11 cellular contexts compared by ENCODE assay signal in genomic region chr6:134621858-134622257, GRCh38.
DNase-seq lines count a peak whose midpoint lies in the region; ATAC-seq and TF ChIP-seq lines count a peak whose summit lies in the region.
"Had no signal": no experiment of that assay in that cellular context is flagged by ENCODE, and none has a peak within 500 bp of the region (broad histone marks: within the 10 kb centered on the region; RNA-seq: fewer than 3 reads in every experiment).

No MANE protein-coding gene starts in this region.

- peak overlapping the region in 2 of 3 experiments; percentile 11 to 32; a peak in 1 of 7 replicates for H3K27ac Mint-ChIP-seq in H9
- H3K27ac Mint-ChIP-seq in T-helper 17 cell: peak overlapping the region; percentile 70

- no peak for TF ChIP-seq POLR2A in stomach (IDR thresholded peaks at IDR 0.05)

- H4K8ac ChIP-seq in H9 (replicated peaks; ENCODE audit: insufficient read length, low read depth, low read length): no peak overlapping the region

- H3K27me3 Mint-ChIP-seq in H9 (ENCODE audit: low read depth) (peaks cover 2% of the 10 kb centered on the region), T-helper 17 cell (peaks cover 15% of the 10 kb centered on the region)
- H3K27me3 Mint-ChIP-seq: CD4-positive, alpha-beta memory T cell had no signal

- ATAC-seq in T-helper 17 cell: no peak
- peak; percentile 85 for ATAC-seq in foreskin keratinocyte
- ATAC-seq in GM21367 (IDR thresholded peaks at IDR 0.05; ENCODE audit: unreplicated experiment): no peak

- H3K9ac ChIP-seq in H9 (ENCODE audit: extremely low read depth, insufficient read length, low read length): no peak overlapping the region

- TF ChIP-seq CTCF in H9 (conservative IDR thresholded peaks at IDR 0.05): no peak
- TF ChIP-seq CTCF in foreskin keratinocyte (conservative IDR thresholded peaks at IDR 0.05): no peak
- no peak for TF ChIP-seq CTCF in stomach (IDR thresholded peaks at IDR 0.05)

- no peak overlapping the region for H3T11ph ChIP-seq in H9 (ENCODE audit: low read length)

- H3K9me3 ChIP-seq in H9 (ENCODE audit: control insufficient read depth, low read depth, low read length): no peaks in the 10 kb centered on the region
- no peaks in the 10 kb centered on the region for H3K9me3 ChIP-seq in T-helper 17 cell (ENCODE audit: control insufficient read depth, low read length, poor library complexity, severe bottlenecking)
- no peaks in the 10 kb centered on the region for H3K9me3 ChIP-seq in stomach
- H3K9me3 ChIP-seq: SJCRH30 had no signal

- H3K27me3 ChIP-seq in H9 (ENCODE audit: insufficient read depth, low read length) (no peaks in the 10 kb centered on the region), foreskin keratinocyte (no peaks in the 10 kb centered on the region), stomach (no peaks in the 10 kb centered on the region)

- H2BK5ac ChIP-seq in H9 (ENCODE audit: insufficient read length, low read length): no peak overlapping the region

- no peak overlapping the region for H3K56ac ChIP-seq in H9 (ENCODE audit: insufficient read length, low read depth, low read length)

- H3K27ac ChIP-seq in H9 (ENCODE audit: insufficient read length, low read depth, low read length): no peak overlapping the region
- H3K27ac ChIP-seq in foreskin keratinocyte: peak overlapping the region; percentile 84
- H3K27ac ChIP-seq in stomach: peak overlapping the region in 1 of 5 donors; percentile 49
- H3K27ac ChIP-seq: SJCRH30 had no signal

- no peak for TF ChIP-seq EP300 in stomach (IDR thresholded peaks at IDR 0.05)

- H2AK5ac ChIP-seq in H9 (ENCODE audit: insufficient read length, low read length): no peak overlapping the region

- no peak overlapping the region for H3K4me3 Mint-ChIP-seq in H9
- no peak overlapping the region for H3K4me3 Mint-ChIP-seq in T-helper 17 cell
- H3K4me3 Mint-ChIP-seq: CD4-positive, alpha-beta memory T cell had no signal

- no peaks in the 10 kb centered on the region for H4K20me1 ChIP-seq in H9 (ENCODE audit: control insufficient read depth, insufficient read depth, insufficient read length)

- H2BK20ac ChIP-seq in H9 (ENCODE audit: low read depth, low read length, poor library complexity, severe bottlenecking): no peak overlapping the region

- H3K23me2 ChIP-seq in H9 (ENCODE audit: insufficient read length, low read depth, low read length, poor library complexity, severe bottlenecking): no peaks in the 10 kb centered on the region

- H3K23ac ChIP-seq in H9 (ENCODE audit: insufficient read length, low read depth, low read length): no peak overlapping the region

- H2BK15ac ChIP-seq in H9 (ENCODE audit: low read depth, low read length): no peak overlapping the region

- H3K4me1 ChIP-seq in H9 (ENCODE audit: insufficient read depth, low read length): no peaks in the 10 kb centered on the region
- peaks cover 21% of the 10 kb centered on the region for H3K4me1 ChIP-seq in foreskin keratinocyte
- no peaks in the 10 kb centered on the region for H3K4me1 ChIP-seq in stomach
- H3K4me1 ChIP-seq: SJCRH30 had no signal

- H4K91ac ChIP-seq in H9 (ENCODE audit: insufficient read length, low read depth, low read length): no peak overlapping the region

- H3K79me2 ChIP-seq in H9 (ENCODE audit: insufficient read depth, low read length): no peaks in the 10 kb centered on the region

- no peaks in the 10 kb centered on the region for H3K9me3 Mint-ChIP-seq in H9
- H3K9me3 Mint-ChIP-seq: CD4-positive, alpha-beta memory T cell had no signal

- no peak overlapping the region for H4K5ac ChIP-seq in H9 (ENCODE audit: insufficient read length, low read depth, low read length)

- H3K36me3 Mint-ChIP-seq in H9 (ENCODE audit: insufficient read depth in 1 of 3, low read depth in 3 of 3): no peaks in the 10 kb centered on the region; a peak in 1 of 7 replicates
- H3K36me3 Mint-ChIP-seq in T-helper 17 cell (ENCODE audit: low read depth): peaks cover 7% of the 10 kb centered on the region
- H3K36me3 Mint-ChIP-seq: CD4-positive, alpha-beta memory T cell had no signal

- H3K4me1 Mint-ChIP-seq in H9: peaks cover 25 to 30% of the 10 kb centered on the region in 2 experiments
- H3K4me1 Mint-ChIP-seq in T-helper 17 cell: peaks cover 23% of the 10 kb centered on the region

- H2BK12ac ChIP-seq in H9 (ENCODE audit: insufficient read length, low read depth, low read length): no peak overlapping the region

- H2AFZ ChIP-seq in H9 (ENCODE audit: low read length): no peak overlapping the region

- H2BK120ac ChIP-seq in H9 (ENCODE audit: low read depth, low read length, poor library complexity, severe bottlenecking): no peak overlapping the region

- H3K4ac ChIP-seq in H9 (ENCODE audit: low read depth, low read length): no peak overlapping the region

- no peak overlapping the region for H3K4me2 ChIP-seq in H9 (ENCODE audit: insufficient read depth, insufficient read length, low read length)

- intact Hi-C loops in stomach (cut with DNase I; ENCODE audit: low total_unique reads): no loop called here

- H3K18ac ChIP-seq in H9 (ENCODE audit: insufficient read length, low read depth, low read length): no peak overlapping the region

- DNase-seq in H9 (no peak), T-helper 17 cell (no peak), foreskin keratinocyte (peak; percentile 84 to 91), stomach (peak; percentile 74), epidermal melanocyte (ENCODE audit: insufficient read length, low spot score) (no peak), NCI-H1105 treated with DMSO at 0.1 percent for 48 hours (lab: John Stamatoyannopoulos, UW) (no peak)
- DNase-seq: CD4-positive, alpha-beta memory T cell; GF-D8; MV-4-11; SJCRH30 had no signal

- H3K79me1 ChIP-seq in H9 (ENCODE audit: insufficient read depth, low read depth, low read length, poor library complexity, severe bottlenecking): no peaks in the 10 kb centered on the region

- H3K36me3 ChIP-seq in stomach: no peaks in the 10 kb centered on the region
- H3K36me3 ChIP-seq: SJCRH30 had no signal

- H3K14ac ChIP-seq in H9 (ENCODE audit: insufficient read depth, low read length): no peak overlapping the region

- no peak overlapping the region for H3K4me3 ChIP-seq in stomach
- H3K4me3 ChIP-seq: SJCRH30 had no signal

Comparison
In these comparisons a context has a peak if more than half of its experiments do, and no peak if none do; other contexts are left out.
1. DNase-seq: peak in foreskin keratinocyte (2 of 2) and stomach (single experiment); none in H9 (single experiment), T-helper 17 cell (0 of 3), epidermal melanocyte (single experiment) and NCI-H1105 treated with DMSO at 0.1 percent for 48 hours (single experiment).